In genomic region chr4:874971-875817, GRCh38 we compare ENCODE assay signal across 16 cellular contexts. TPM values are rescaled to one million over a fixed set of nuclear protein-coding genes. Genes with fewer than 3 reads are reported as not detected.
"Had no signal": no experiment of that assay in that cellular context is flagged by ENCODE, and none has a peak within 500 bp of the region (broad histone marks: within the 10 kb centered on the region; RNA-seq: fewer than 3 reads in every experiment).

No MANE protein-coding gene starts in this region.

- H3K9me3 ChIP-seq: colonic mucosa, esophagus squamous epithelium, pancreas, sigmoid colon, transverse colon, vagina had no signal

- H3K27me3 ChIP-seq: colonic mucosa, esophagus squamous epithelium, pancreas, sigmoid colon, transverse colon, vagina had no signal

- FAIRE-seq: astrocyte, endothelial cell of umbilical vein, pancreas had no signal

- ATAC-seq: activated T-cell treated with anti-CD3 and anti-CD28 coated beads, Interleukin-2, amount 50 U/mL, for 4 hours; pancreas had no signal

- H3K4me1 ChIP-seq: colonic mucosa, esophagus squamous epithelium, pancreas, sigmoid colon, transverse colon, vagina had no signal

- H3K4me3 ChIP-seq: colonic mucosa, esophagus squamous epithelium, pancreas, sigmoid colon, transverse colon, vagina had no signal

- H3K27ac ChIP-seq: colonic mucosa, esophagus squamous epithelium, pancreas, sigmoid colon, transverse colon, vagina, VCaP had no signal

- DNase-seq: activated CD4-positive, alpha-beta T cell treated with anti-CD3 and anti-CD28 coated beads, Interleukin-2, amount 50 U/mL, for 48 hours; activated T-cell treated with anti-CD3 and anti-CD28 coated beads, Interleukin-2, amount 50 U/mL, for 4 hours; colonic mucosa; esophagus squamous epithelium; hippocampal formation; sigmoid colon; stimulated activated CD4-positive, alpha-beta T cell treated with anti-CD3 and anti-CD28 coated beads, Interleukin-1b, Interleukin-23, amount 100 ng/mL, for 48 hours; substantia nigra; transverse colon had no signal

RNA-seq across cellular contexts. Expression of gene CPLX1, which starts 49.3 kb away (rescaled TPM):
- total RNA-seq: fibroblast of villous mesenchyme, glomerular endothelial cell had no signal
